In the genomic region with DNA sequence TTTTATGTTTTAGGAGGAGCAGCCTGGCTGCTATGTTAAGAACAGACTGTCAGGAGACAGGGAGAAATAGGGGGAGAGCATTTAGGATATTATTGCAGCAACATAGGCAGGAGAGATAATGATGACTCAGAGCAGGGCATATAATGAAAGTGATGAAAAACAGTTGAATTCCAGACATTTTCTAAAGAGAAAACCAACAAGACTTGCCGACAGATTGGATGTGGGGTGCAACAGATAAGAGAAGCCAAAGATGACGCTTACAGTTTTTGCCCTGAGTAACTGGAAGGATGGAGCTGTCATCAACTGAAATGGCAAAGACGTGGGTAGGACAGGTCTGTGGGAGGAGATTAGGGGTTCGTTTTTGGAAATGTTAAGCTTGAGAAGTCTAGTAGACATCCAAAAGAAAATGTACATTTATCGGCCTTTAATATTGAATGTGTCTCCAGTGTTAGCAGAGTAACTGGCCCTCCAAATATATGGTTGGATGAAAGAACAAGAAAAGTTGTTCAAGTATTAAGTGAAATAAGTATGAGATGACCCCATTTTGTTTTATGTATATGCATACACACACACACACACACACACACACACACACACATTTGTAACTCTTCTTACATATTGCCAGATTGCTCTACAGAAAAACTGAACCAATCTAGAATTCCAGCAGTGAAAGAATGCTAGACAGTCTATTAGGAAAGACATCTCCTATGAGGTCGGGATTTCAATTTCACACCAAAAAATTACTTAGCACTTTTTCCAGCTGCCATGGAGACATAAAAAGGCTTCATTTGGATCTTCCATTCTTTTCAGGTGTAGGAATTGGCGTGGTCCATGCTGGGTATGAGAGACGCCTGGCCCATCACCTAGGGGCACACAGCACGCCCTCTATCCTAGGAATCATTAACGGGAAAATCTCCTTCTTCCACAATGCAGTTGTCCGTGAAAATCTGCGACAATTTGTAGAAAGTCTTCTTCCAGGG, we compare ENCODE assay signal across 19 cellular contexts. TPM values are rescaled to one million over a fixed set of nuclear protein-coding genes. Genes with fewer than 3 reads are reported as not detected.
DNase-seq lines count a peak whose midpoint lies in the region; ATAC-seq, FAIRE-seq and TF ChIP-seq lines count a peak whose summit lies in the region.
"Had no signal": no experiment of that assay in that cellular context is flagged by ENCODE, and none has a peak within 500 bp of the region (broad histone marks: within the 10 kb centered on the region; RNA-seq: fewer than 3 reads in every experiment).

No MANE protein-coding gene starts in this region.

- H3K9ac ChIP-seq in GM23248, result peak overlapping the region; percentile 32
- no peak overlapping the region for H3K9ac ChIP-seq in astrocyte (ENCODE audit: low read length)

- no peaks in the 10 kb centered on the region for H4K20me1 ChIP-seq in GM23248 (ENCODE audit: insufficient read depth)
- no peaks in the 10 kb centered on the region for H4K20me1 ChIP-seq in astrocyte (ENCODE audit: insufficient read depth, low read length)

- 0 out of 2 replicates have a peak overlapping the region, but pooled peaks have one; percentile 27 for H2AFZ ChIP-seq in GM23248
- no peak overlapping the region for H2AFZ ChIP-seq in astrocyte (ENCODE audit: low read depth, low read length)

- WGBS in GM23248 (ENCODE audit: low coverage in 1 of 2, low lambda C conversion rate in 2 of 2, missing lambda C conversion rate in 2 of 2), 2 experiments, result 62% methylated on average over 12 of the region's 12 CpGs

- peaks cover 20% of the 10 kb centered on the region for H3K4me1 Mint-ChIP-seq in astrocyte (ENCODE audit: low read depth, unreplicated experiment)
- H3K4me1 Mint-ChIP-seq: neural crest cell had no signal

- TF ChIP-seq CTCF in astrocyte (IDR thresholded peaks at IDR 0.05; ENCODE audit: insufficient read depth, low read depth, low read length) (no peak), fibroblast of villous mesenchyme (IDR thresholded peaks at IDR 0.05; ENCODE audit: insufficient read depth, low read depth, low read length) (no peak)

- FAIRE-seq in astrocyte (lab: Jason Lieb, UNC), result no peak
- FAIRE-seq: GM18507 had no signal

- peak overlapping the region; percentile 56 for H3K27ac ChIP-seq in GM23248
- H3K27ac ChIP-seq in astrocyte (ENCODE audit: low read depth, low read length), result peak overlapping the region; percentile 40
- H3K27ac ChIP-seq: foreskin keratinocyte, RWPE1, sigmoid colon, tibial nerve had no signal

- H3K27me3 ChIP-seq in GM23248 (replicated peaks; ENCODE audit: insufficient read depth) (no peaks in the 10 kb centered on the region), astrocyte (ENCODE audit: insufficient read depth, low read length) (no peaks in the 10 kb centered on the region)
- H3K27me3 ChIP-seq: foreskin keratinocyte, MG63, sigmoid colon, tibial nerve had no signal

- H3K27ac Mint-ChIP-seq in astrocyte (ENCODE audit: unreplicated experiment), result peak overlapping the region; percentile 66
- H3K27ac Mint-ChIP-seq: activated CD4-positive, alpha-beta memory T cell treated with anti-CD3 and anti-CD28 coated beads for 36 hours; memory B cell had no signal

- ATAC-seq in GM19328 (IDR thresholded peaks at IDR 0.05; ENCODE audit: unreplicated experiment) (no peak), HG03175 (IDR thresholded peaks at IDR 0.05; ENCODE audit: unreplicated experiment) (no peak), GM21737 (IDR thresholded peaks at IDR 0.05; ENCODE audit: unreplicated experiment) (no peak)
- ATAC-seq: foreskin keratinocyte had no signal

- H3K4me1 ChIP-seq in GM23248 (ENCODE audit: insufficient read depth), result peaks cover 24% of the 10 kb centered on the region
- H3K4me1 ChIP-seq in astrocyte (ENCODE audit: insufficient read depth, low read length), result peaks cover 15% of the 10 kb centered on the region
- H3K4me1 ChIP-seq: foreskin keratinocyte, sigmoid colon, tibial nerve had no signal

- H3K36me3 Mint-ChIP-seq in astrocyte (ENCODE audit: low read depth, unreplicated experiment), result peaks cover 14% of the 10 kb centered on the region

- H3F3A ChIP-seq in GM23248 (ENCODE audit: insufficient read depth), result peaks cover 25% of the 10 kb centered on the region

- peak overlapping the region; percentile 58 for H3K4me2 ChIP-seq in GM23248 (ENCODE audit: unreplicated experiment)
- peak overlapping the region; percentile 50 for H3K4me2 ChIP-seq in astrocyte (ENCODE audit: low read length)

- H3K9me3 Mint-ChIP-seq in astrocyte (ENCODE audit: unreplicated experiment), result no peaks in the 10 kb centered on the region
- H3K9me3 Mint-ChIP-seq: activated CD4-positive, alpha-beta memory T cell treated with anti-CD3 and anti-CD28 coated beads for 36 hours; memory B cell; neural crest cell had no signal

- H3K79me2 ChIP-seq in GM23248 (ENCODE audit: insufficient read depth), result no peaks in the 10 kb centered on the region
- no peaks in the 10 kb centered on the region for H3K79me2 ChIP-seq in astrocyte (ENCODE audit: insufficient read depth, low read length)

- DNase-seq in A172 (ENCODE audit: low spot score) (peak; percentile 66), GM23248 (peak; percentile 81), astrocyte (ENCODE audit: low read depth) (peak; percentile 84), fibroblast of villous mesenchyme (ENCODE audit: low read depth) (peak; percentile 91), cortex of kidney (lab: John Stamatoyannopoulos, UW) (no peak)
- DNase-seq: ACHN; activated CD4-positive, alpha-beta memory T cell treated with anti-CD3 and anti-CD28 coated beads for 36 hours; foreskin keratinocyte; MG63; sigmoid colon; stimulated activated CD4-positive, alpha-beta T cell treated with anti-CD3 and anti-CD28 coated beads, Interleukin-4, amount 100 ng/mL, for 1 hour had no signal

- no peaks in the 10 kb centered on the region for H3K27me3 Mint-ChIP-seq in astrocyte (ENCODE audit: low read depth, unreplicated experiment)
- H3K27me3 Mint-ChIP-seq: activated CD4-positive, alpha-beta memory T cell treated with anti-CD3 and anti-CD28 coated beads for 36 hours; memory B cell had no signal

- H3K9me3 ChIP-seq in GM23248 (ENCODE audit: low read depth) (no peaks in the 10 kb centered on the region), astrocyte (ENCODE audit: insufficient read depth, low read depth, low read length) (no peaks in the 10 kb centered on the region)
- H3K9me3 ChIP-seq: MG63, sigmoid colon, tibial nerve had no signal

- H3K9me2 ChIP-seq in GM23248 (ENCODE audit: insufficient read depth), result no peaks in the 10 kb centered on the region

- H3K4me3 ChIP-seq in GM23248, result peak overlapping the region; percentile 16; the same call in 1 of the 2 replicates
- no peak overlapping the region for H3K4me3 ChIP-seq in astrocyte (ENCODE audit: insufficient read depth, low read depth, low read length)
- no peak overlapping the region for H3K4me3 ChIP-seq in fibroblast of villous mesenchyme (ENCODE audit: low read depth, low read length)
- H3K4me3 ChIP-seq: MG63, sigmoid colon, tibial nerve had no signal

- H3K4me3 Mint-ChIP-seq in astrocyte (ENCODE audit: unreplicated experiment), result no peak overlapping the region
- H3K4me3 Mint-ChIP-seq: activated CD4-positive, alpha-beta memory T cell treated with anti-CD3 and anti-CD28 coated beads for 36 hours; memory B cell; neural crest cell had no signal

- in situ Hi-C loops in GM23248 (cut with MboI), result no loop called here

- H3K36me3 ChIP-seq in GM23248 (ENCODE audit: low read depth), result peaks cover 51% of the 10 kb centered on the region
- peaks cover 43% of the 10 kb centered on the region for H3K36me3 ChIP-seq in astrocyte (ENCODE audit: insufficient read depth, low read length)

RNA-seq across cellular contexts. Expression of a gene that starts 17.2 kb away (rescaled TPM):
- total RNA-seq in A172 (2014; rRNA removed; shearing (Covaris generic)), result 8.7 and 14.5 TPM in 2 replicates
- total RNA-seq in GM23248 (2014; rRNA removed; shearing (Covaris generic)), result 21.8 and 22.5 TPM in 2 replicates
- polyA plus RNA-seq in GM23248 (2016; fragmentation: Nextera tagmentation; extraction: Ambion mirVana), result 10.0 and 10.2 TPM in 2 replicates
- total RNA-seq in astrocyte (19.6 and 20.7 TPM in 2 replicates), fibroblast of villous mesenchyme (14.2 and 27.2 TPM in 2 replicates)

RNA-seq across cellular contexts. Expression of a gene that starts 19.9 kb away (rescaled TPM):
- 8.0 and 8.6 TPM in 2 replicates for total RNA-seq in A172 (2014; rRNA removed; shearing (Covaris generic))
- total RNA-seq in GM23248 (2014; rRNA removed; shearing (Covaris generic)), result 15.8 and 18.5 TPM in 2 replicates
- 6.7 and 7.6 TPM in 2 replicates for polyA plus RNA-seq in GM23248 (2016; fragmentation: Nextera tagmentation; extraction: Ambion mirVana)
- 7.3 and 8.5 TPM in 2 replicates for total RNA-seq in astrocyte
- 5.8 and 7.3 TPM in 2 replicates for total RNA-seq in fibroblast of villous mesenchyme

RNA-seq across cellular contexts. Expression of a gene that starts 41.0 kb away (rescaled TPM):
- not detected in 2 replicates for total RNA-seq in A172 (2014; rRNA removed; shearing (Covaris generic))
- 2.2 and 3.9 TPM in 2 replicates for total RNA-seq in GM23248 (2014; rRNA removed; shearing (Covaris generic))
- polyA plus RNA-seq in GM23248 (2016; fragmentation: Nextera tagmentation; extraction: Ambion mirVana), result 0.75 and 0.85 TPM in 2 replicates
- total RNA-seq in astrocyte (0.41 and 0.53 TPM in 2 replicates), fibroblast of villous mesenchyme (2.3 and 2.6 TPM in 2 replicates)
- total RNA-seq: tibial nerve had no signal
